ENCODE assay signal across 21 cellular contexts in genomic region chr12:116127858-116128257, GRCh38.
DNase-seq lines count a peak whose midpoint lies in the region; ATAC-seq, FAIRE-seq and TF ChIP-seq lines count a peak whose summit lies in the region.
"Had no signal": no experiment of that assay in that cellular context is flagged by ENCODE, and none has a peak within 500 bp of the region (broad histone marks: within the 10 kb centered on the region; RNA-seq: fewer than 3 reads in every experiment).

No MANE protein-coding gene starts in this region.

- H4K20me1 ChIP-seq in K562 (replicated peaks; ENCODE audit: control insufficient read depth, insufficient read depth, low read length), result 0 out of 2 replicates have a peak, but pooled peaks cover 16% of the 10 kb centered on the region

- no peaks in the 10 kb centered on the region for H3K9me3 ChIP-seq in K562 (replicated peaks; ENCODE audit: control insufficient read depth, insufficient read depth, low read depth, low read length)
- H3K9me3 ChIP-seq: BE2C had no signal

- intact Hi-C loops in K562 (cut with micrococcal nuclease), result no loop called here

- no peaks in the 10 kb centered on the region for H3K9me3 Mint-ChIP-seq in mesothelial cell of epicardium
- H3K9me3 Mint-ChIP-seq in activated naive CD8-positive, alpha-beta T cell treated with anti-CD3 and anti-CD28 coated beads, Interleukin-2, amount 50 U/mL, for 24 hours, result no peaks in the 10 kb centered on the region
- H3K9me3 Mint-ChIP-seq: CD4-positive, alpha-beta memory T cell; HFFc6 had no signal

- 0 out of 3 replicates have a peak overlapping the region, but pooled peaks have one; percentile 4 for H3K27ac ChIP-seq in K562 (ENCODE audit: extremely low read depth, low read depth, low read length)
- H3K27ac ChIP-seq: 22Rv1, SK-N-MC had no signal

- H2AFZ ChIP-seq in K562 (ENCODE audit: low read depth, low read length), result no peak overlapping the region

- peaks cover 54% of the 10 kb centered on the region for H3K4me1 Mint-ChIP-seq in mesothelial cell of epicardium
- peaks cover 66% of the 10 kb centered on the region for H3K4me1 Mint-ChIP-seq in activated naive CD8-positive, alpha-beta T cell treated with anti-CD3 and anti-CD28 coated beads, Interleukin-2, amount 50 U/mL, for 24 hours

- H3K27ac Mint-ChIP-seq in mesothelial cell of epicardium, result peak overlapping the region; percentile 14
- no peak overlapping the region for H3K27ac Mint-ChIP-seq in activated naive CD8-positive, alpha-beta T cell treated with anti-CD3 and anti-CD28 coated beads, Interleukin-2, amount 50 U/mL, for 24 hours
- H3K27ac Mint-ChIP-seq: HFFc6 had no signal

- H3K4me1 ChIP-seq in K562 (replicated peaks in 1 of 2; ENCODE audit: control insufficient read depth in 2 of 2, insufficient read depth in 2 of 2, low read length in 2 of 2), result peaks cover 9 to 20% of the 10 kb centered on the region in 2 experiments

- FAIRE-seq in K562 (lab: Jason Lieb, UNC), result no peak
- FAIRE-seq: GM12892, H1 had no signal

- POLR2A ChIA-PET in K562 (lab: Yijun Ruan, JAX), result interaction anchor here (0.7 to 2.7 kb wide), 3 partner anchors 10 to 432 kb away, joined by 3 to 8 read pairs (median 3); no protein-coding TSS in a partner anchor

- no peak overlapping the region for H3K4me3 Mint-ChIP-seq in mesothelial cell of epicardium
- no peak overlapping the region for H3K4me3 Mint-ChIP-seq in activated naive CD8-positive, alpha-beta T cell treated with anti-CD3 and anti-CD28 coated beads, Interleukin-2, amount 50 U/mL, for 24 hours
- H3K4me3 Mint-ChIP-seq: HFFc6 had no signal

- H3K27me3 Mint-ChIP-seq in mesothelial cell of epicardium (ENCODE audit: low read depth), result no peaks in the 10 kb centered on the region
- H3K27me3 Mint-ChIP-seq in activated naive CD8-positive, alpha-beta T cell treated with anti-CD3 and anti-CD28 coated beads, Interleukin-2, amount 50 U/mL, for 24 hours, result no peaks in the 10 kb centered on the region
- H3K27me3 Mint-ChIP-seq: CD4-positive, alpha-beta memory T cell had no signal

- CTCF ChIA-PET in K562 (lab: Yijun Ruan, JAX; ENCODE audit: low intra/inter-chr PET ratio), result no interaction called here

- H3K4me2 ChIP-seq in K562 (ENCODE audit: insufficient read depth, low read length), result no peak overlapping the region

- H3K9me1 ChIP-seq in K562 (ENCODE audit: control insufficient read depth, insufficient read depth, low read length), result no peaks in the 10 kb centered on the region

- BruUV-seq in K562 (replicated peaks; lab: Mats Ljungman, UMichigan), result no TSS peak

- no peaks in the 10 kb centered on the region for H3K27me3 ChIP-seq in K562 (ENCODE audit: control insufficient read depth in 2 of 2, insufficient read depth in 2 of 2, low read length in 2 of 2)
- H3K27me3 ChIP-seq: BE2C had no signal

- TF ChIP-seq POLR2A in K562 (conservative IDR thresholded peaks at IDR 0.05), result no peak

- in situ Hi-C loops in K562 (cut with MboI), result no loop called here

- 56% methylated on average over 2 of the region's 2 CpGs for WGBS in K562 (ENCODE audit: insufficient coverage, low coverage, missing lambda C conversion rate)

- TF ChIP-seq RAD21 in K562 (CRISPR knock-in tag; conservative IDR thresholded peaks at IDR 0.05 in 1 of 2, IDR thresholded peaks at IDR 0.05 in 1 of 2), result no peak

- H3K4me3 ChIP-seq in K562, result no peak overlapping the region
- H3K4me3 ChIP-seq: SK-N-MC had no signal

- H3K36me3 ChIP-seq in K562 (ENCODE audit: control insufficient read depth, insufficient read depth, low read length), result no peaks in the 10 kb centered on the region
- H3K36me3 ChIP-seq: BE2C had no signal

- H3K9ac ChIP-seq in K562 (ENCODE audit: insufficient read depth in 1 of 2, low read depth in 2 of 2, low read length in 2 of 2), result no peak overlapping the region

- H3K36me3 Mint-ChIP-seq in mesothelial cell of epicardium, result no peaks in the 10 kb centered on the region
- no peaks in the 10 kb centered on the region for H3K36me3 Mint-ChIP-seq in activated naive CD8-positive, alpha-beta T cell treated with anti-CD3 and anti-CD28 coated beads, Interleukin-2, amount 50 U/mL, for 24 hours (ENCODE audit: low read depth)
- H3K36me3 Mint-ChIP-seq: CD4-positive, alpha-beta memory T cell had no signal

- DNase-seq in NCI-H82 (lab: John Stamatoyannopoulos, UW) (peak; percentile 38), NCI-H82 treated with DMSO at 0.1 percent for 48 hours (lab: John Stamatoyannopoulos, UW; ENCODE audit: unreplicated experiment) (no peak), K562 (ENCODE audit: extremely low read depth in 1 of 4, low spot score in 3 of 4) (no peak), mesothelial cell of epicardium (ENCODE audit: low spot score in 2 of 2, unreplicated experiment in 2 of 2) (no peak), renal cortical epithelial cell (ENCODE audit: low read depth) (peak; percentile 44), AG08395 (ENCODE audit: low spot score) (no peak), NCI-H187 treated with DMSO at 0.1 percent for 48 hours (lab: John Stamatoyannopoulos, UW) (no peak)
- no peak for DNase-seq in activated naive CD8-positive, alpha-beta T cell treated with anti-CD3 and anti-CD28 coated beads, Interleukin-2, amount 50 U/mL, for 24 hours
- DNase-seq: BE2C; Calu3; CD4-positive, alpha-beta memory T cell; DMS79 treated with DMSO at 0.1 percent for 48 hours; HFFc6; NCI-H1417; NCI-H2029; NCI-H2171; NCI-H774 had no signal

- peaks cover 100% of the 10 kb centered on the region for H3K79me2 ChIP-seq in K562 (ENCODE audit: control insufficient read depth, insufficient read depth, low read length)

- TF ChIP-seq CTCF in K562 (IDR thresholded peaks at IDR 0.05 in 2 of 3, conservative IDR thresholded peaks at IDR 0.05 in 1 of 3; ENCODE audit: insufficient read depth in 2 of 3, low read depth in 1 of 3, low read length in 3 of 3) (no peak), mesothelial cell of epicardium (IDR thresholded peaks at IDR 0.05; ENCODE audit: unreplicated experiment) (no peak)

- TF ChIP-seq EP300 in K562 (IDR thresholded peaks at IDR 0.05; ENCODE audit: low read length), result no peak

- no peak for ATAC-seq in K562
- ATAC-seq in activated naive CD8-positive, alpha-beta T cell treated with anti-CD3 and anti-CD28 coated beads, Interleukin-2, amount 50 U/mL, for 24 hours, result no peak

TF ChIP-seq in K562, 482 proteins besides CTCF, POLR2A, EP300 and RAD21:
- no peak for TF ChIP-seq ZSCAN29 (IDR thresholded peaks at IDR 0.05)
- TF ChIP-seq E2F8 (IDR thresholded peaks at IDR 0.05; ENCODE audit: low read depth, partially characterized antibody), result no peak
- no peak for TF ChIP-seq MEF2D (tag; conservative IDR thresholded peaks at IDR 0.05; ENCODE audit: low read depth)
- TF ChIP-seq ATF3 (IDR thresholded peaks at IDR 0.05), result no peak
- no peak for TF ChIP-seq ATF3 (CRISPR knock-in tag; conservative IDR thresholded peaks at IDR 0.05)
- no peak for TF ChIP-seq USF2 (CRISPR knock-in tag; IDR thresholded peaks at IDR 0.05)
- TF ChIP-seq ZNF785 (CRISPR knock-in tag; IDR thresholded peaks at IDR 0.05), result no peak
- no peak for TF ChIP-seq STAG1 (CRISPR knock-in tag; IDR thresholded peaks at IDR 0.05; ENCODE audit: borderline replicate concordance)

Comparison
In these comparisons a context has a peak if more than half of its experiments do, and no peak if none do; other contexts are left out.
1. DNase-seq: peak in NCI-H82 (single experiment) and renal cortical epithelial cell (single experiment); none in NCI-H82 treated with DMSO at 0.1 percent for 48 hours (single experiment), K562 (0 of 4), mesothelial cell of epicardium (0 of 2), AG08395 (single experiment), activated naive CD8-positive, alpha-beta T cell treated with anti-CD3 and anti-CD28 coated beads, Interleukin-2, amount 50 U/mL, for 24 hours (single experiment) and NCI-H187 treated with DMSO at 0.1 percent for 48 hours (single experiment).